In the genomic region with DNA sequence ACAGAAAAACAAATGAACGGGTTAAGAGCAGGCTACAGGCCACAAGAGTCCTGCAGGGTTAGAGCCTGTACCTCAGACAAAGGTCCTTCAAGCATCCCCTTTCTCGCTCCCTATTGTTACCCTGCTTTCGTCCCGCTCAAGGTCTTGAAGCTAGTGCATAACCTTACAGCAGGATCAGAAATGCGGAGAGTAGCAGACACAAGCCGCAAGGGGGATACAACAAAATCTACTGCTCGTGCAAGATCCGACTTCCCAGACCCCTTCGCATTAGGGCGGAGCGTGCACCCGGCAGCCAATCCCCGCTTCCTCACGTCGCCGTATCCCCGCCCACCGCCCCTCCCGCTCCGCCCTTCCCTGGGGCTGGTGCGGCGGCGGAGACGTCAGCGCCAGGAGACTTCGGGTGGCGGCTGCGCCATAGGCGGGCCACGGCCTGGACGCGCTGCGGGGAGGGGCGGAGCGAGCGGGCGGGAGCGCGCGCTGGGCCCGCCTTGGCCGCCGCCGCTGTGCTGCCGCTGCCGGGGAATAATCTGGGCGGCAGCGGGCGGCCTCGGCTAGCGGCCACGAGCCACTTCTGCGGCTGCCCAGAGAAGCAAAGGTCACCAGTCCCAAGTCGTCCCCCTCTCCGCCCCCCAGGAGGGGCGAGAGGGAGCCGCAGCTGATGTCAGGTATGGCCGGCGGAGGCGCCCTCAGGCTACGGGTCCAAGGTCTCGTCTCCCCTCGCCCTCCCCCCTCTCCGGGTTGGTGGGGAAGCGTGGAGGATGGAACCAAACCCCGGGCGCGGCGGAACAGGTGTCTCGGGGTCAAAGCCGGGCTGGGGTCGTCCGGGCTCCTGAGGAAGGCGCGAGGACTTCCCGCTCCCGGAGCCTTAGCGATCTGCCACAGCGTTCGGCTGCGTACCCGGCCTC, we compare ENCODE assay signal across 8 cellular contexts. TPM values are rescaled to one million over a fixed set of nuclear protein-coding genes. Genes with fewer than 3 reads are reported as not detected.
DNase-seq lines count a peak whose midpoint lies in the region; ATAC-seq and TF ChIP-seq lines count a peak whose summit lies in the region.

A gene (plus strand): TSS at position 389 of the 905 bp plus-strand sequence. CDS start 51,776 bp downstream, outside the sequence.

- H3K4me3 ChIP-seq in PC-9: peak within 1 kb of the TSS; percentile 67
- peak within 1 kb of the TSS; percentile 71 to 96 for H3K4me3 ChIP-seq in esophagus (ENCODE audit: low read depth in 1 of 2, low read length in 2 of 2)
- H3K4me3 ChIP-seq in mucosa of stomach (ENCODE audit: low read length): peak within 1 kb of the TSS; percentile 79

- POLR2A ChIA-PET in PC-9 (lab: Charles Lee; ENCODE audit: unreplicated experiment): interaction anchor here (0.7 kb wide), 5 partner anchors 33 to 525 kb away, joined by 3 to 12 read pairs (median 4); no protein-coding TSS in a partner anchor

- H3K36me3 ChIP-seq in PC-9 (ENCODE audit: low read depth) (peaks cover 7% of the 10 kb centered on the region; the same call in 1 of the 2 replicates), esophagus (ENCODE audit: control insufficient read depth in 2 of 2, insufficient read depth in 2 of 2, low read length in 1 of 2) (peaks cover 0 to 6% of the 10 kb centered on the region in 2 donors), mucosa of stomach (ENCODE audit: control insufficient read depth, insufficient read depth, low read length) (no peaks in the 10 kb centered on the region)

- H3K36me3 Mint-ChIP-seq in activated T-cell treated with anti-CD3 and anti-CD28 coated beads, Interleukin-2, amount 50 U/mL, for 24 hours (ENCODE audit: low read depth): peaks cover 12% of the 10 kb centered on the region

- H3K27me3 Mint-ChIP-seq in activated T-cell treated with anti-CD3 and anti-CD28 coated beads, Interleukin-2, amount 50 U/mL, for 24 hours: no peaks in the 10 kb centered on the region

- no TSS peak for BruUV-seq in PC-9 (replicated peaks; lab: Mats Ljungman, UMichigan)

- 0 to 1% methylated on average over 69 to 82 of the region's 82 CpGs for WGBS in esophagus, 2 donors

- H3K79me2 ChIP-seq in PC-9 (ENCODE audit: low read depth): peaks cover 39% of the 10 kb centered on the region

- H3K27ac Mint-ChIP-seq in activated T-cell treated with anti-CD3 and anti-CD28 coated beads, Interleukin-2, amount 50 U/mL, for 24 hours: peak within 1 kb of the TSS; percentile 99

- in situ Hi-C loops in KBM-7 (cut with MboI; ENCODE audit: low pct_unique_long_range_greater_than_20kb, low sequenced_read_pairs): no loop called here

- CTCF ChIA-PET in PC-9 (lab: Charles Lee): interaction anchor here (0.6 to 1.3 kb wide), 5 partner anchors 69 to 496 kb away, joined by 3 to 8 read pairs (median 4); no protein-coding TSS in a partner anchor

- no peaks in the 10 kb centered on the region for H3K9me3 Mint-ChIP-seq in activated T-cell treated with anti-CD3 and anti-CD28 coated beads, Interleukin-2, amount 50 U/mL, for 24 hours

- peaks cover 42% of the 10 kb centered on the region for H3K4me1 ChIP-seq in PC-9 (replicated peaks; ENCODE audit: insufficient read depth)
- H3K4me1 ChIP-seq in esophagus (ENCODE audit: control insufficient read depth in 2 of 2, insufficient read depth in 2 of 2, low read length in 1 of 2): peaks cover 0 to 6% of the 10 kb centered on the region in 2 donors
- H3K4me1 ChIP-seq in mucosa of stomach (ENCODE audit: control insufficient read depth, insufficient read depth, low read length): peaks cover 23% of the 10 kb centered on the region

- peaks cover 12% of the 10 kb centered on the region for H3K4me1 Mint-ChIP-seq in activated T-cell treated with anti-CD3 and anti-CD28 coated beads, Interleukin-2, amount 50 U/mL, for 24 hours (ENCODE audit: low read depth)

- TF ChIP-seq CTCF in PC-9 (conservative IDR thresholded peaks at IDR 0.05): peak; percentile 43; the same call in 1 of the 2 replicates

- H3K27ac ChIP-seq in PC-9 (peak within 1 kb of the TSS; percentile 88), esophagus (ENCODE audit: low read depth in 2 of 2, low read length in 1 of 2) (peak within 1 kb of the TSS; percentile 98 to 99)

- H3K27me3 ChIP-seq in PC-9 (ENCODE audit: insufficient read depth, low read depth) (no peaks in the 10 kb centered on the region), esophagus (ENCODE audit: control insufficient read depth in 1 of 2, insufficient read depth in 2 of 2, low read length in 2 of 2) (no peaks in the 10 kb centered on the region), mucosa of stomach (ENCODE audit: control insufficient read depth, insufficient read depth, low read length) (no peaks in the 10 kb centered on the region)

- H3K9ac ChIP-seq in mucosa of stomach (ENCODE audit: low read length): peak within 1 kb of the TSS; percentile 89

- peak within 1 kb of the TSS; percentile 84 for H3K4me2 ChIP-seq in PC-9

- DNase-seq in DMS79 (lab: John Stamatoyannopoulos, UW) (peak; percentile 93), KBM-7 (peak; percentile 96), PC-9 (peak; percentile 95 to 99)
- peak; percentile 97 for DNase-seq in activated T-cell treated with anti-CD3 and anti-CD28 coated beads, Interleukin-2, amount 50 U/mL, for 24 hours
- peak; percentile 93 to 95 for DNase-seq in stimulated activated CD8-positive, alpha-beta memory T cell treated with anti-CD3 and anti-CD28 coated beads, Interleukin-7, amount 100 ng/mL, for 1 hour (ENCODE audit: low read depth in 2 of 2)

- H2AFZ ChIP-seq in PC-9: peak within 1 kb of the TSS; percentile 96

- H3K9me3 ChIP-seq in PC-9 (ENCODE audit: insufficient read depth, low read depth) (no peaks in the 10 kb centered on the region; the same call in 1 of the 2 replicates), esophagus (ENCODE audit: control insufficient read depth in 2 of 2, insufficient read depth in 1 of 2, low read depth in 1 of 2, low read length in 1 of 2) (no peaks in the 10 kb centered on the region), mucosa of stomach (ENCODE audit: control insufficient read depth, low read length) (no peaks in the 10 kb centered on the region)

- intact Hi-C loops in PC-9 (cut with micrococcal nuclease; ENCODE audit: unreplicated experiment): loop anchor here (1.0 to 10.0 kb wide), 11 partner anchors 58 to 1112 kb away; a partner anchor contains a TSS

- H3K9me2 ChIP-seq in PC-9 (ENCODE audit: insufficient read depth): no peaks in the 10 kb centered on the region

- peak; percentile 86 for ATAC-seq in GM21717 (IDR thresholded peaks at IDR 0.05; ENCODE audit: unreplicated experiment)

- H4K20me1 ChIP-seq in PC-9 (ENCODE audit: insufficient read depth): no peaks in the 10 kb centered on the region

- H3F3A ChIP-seq in PC-9 (ENCODE audit: insufficient read depth, low read depth): peaks cover 26% of the 10 kb centered on the region

- H3K4me3 Mint-ChIP-seq in activated T-cell treated with anti-CD3 and anti-CD28 coated beads, Interleukin-2, amount 50 U/mL, for 24 hours: peak within 1 kb of the TSS; percentile 88

RNA-seq across cellular contexts. Expression of the gene that starts here (rescaled TPM):
- total RNA-seq in PC-9 (2021): 44.7 and 54.2 TPM in 2 replicates
- polyA plus RNA-seq in esophagus: 10 to 100 TPM; 14.3 to 17.1 TPM

Comparison
In these comparisons a context has a peak if more than half of its experiments do, and no peak if none do; other contexts are left out.
1. Peak in every context shown above with its lines: DNase-seq, ATAC-seq, H3K4me3 ChIP-seq and H3K27ac ChIP-seq.